25 cellular contexts compared by ENCODE assay signal in genomic region chr7:87188930-87189329, GRCh38. TPM values are rescaled to one million over a fixed set of nuclear protein-coding genes. Genes with fewer than 3 reads are reported as not detected.
DNase-seq lines count a peak whose midpoint lies in the region; ATAC-seq lines count a peak whose summit lies in the region.
"Had no signal": no experiment of that assay in that cellular context is flagged by ENCODE, and none has a peak within 500 bp of the region (broad histone marks: within the 10 kb centered on the region; RNA-seq: fewer than 3 reads in every experiment).

No MANE protein-coding gene starts in this region.

- H3K9me3 Mint-ChIP-seq in activated T-cell treated with anti-CD3 and anti-CD28 coated beads, Interleukin-2, amount 50 U/mL, for 24 hours: no peaks in the 10 kb centered on the region
- no peaks in the 10 kb centered on the region for H3K9me3 Mint-ChIP-seq in naive B cell
- H3K9me3 Mint-ChIP-seq: activated T-helper 2 cell treated with anti-CD3 and anti-CD28 coated beads, Interferon-gamma antibody, Interleukin-2, Interleukin-4, amounts not matched to agents 10 μg/mL and 5 μg/mL and 100 μg/mL, durations not matched to agents 14 hours and 24 hours and 36 hours; effector memory CD8-positive, alpha-beta T cell; HFFc6; T-cell had no signal

- peaks cover 46% of the 10 kb centered on the region for H3K4me1 Mint-ChIP-seq in activated T-cell treated with anti-CD3 and anti-CD28 coated beads, Interleukin-2, amount 50 U/mL, for 24 hours (ENCODE audit: low read depth)
- H3K4me1 Mint-ChIP-seq in naive B cell: peaks cover 13 to 15% (median 15%) of the 10 kb centered on the region in 3 donors

- peak overlapping the region; percentile 50 for H3K27ac Mint-ChIP-seq in activated T-cell treated with anti-CD3 and anti-CD28 coated beads, Interleukin-2, amount 50 U/mL, for 24 hours
- peak overlapping the region in 4 of 6 donors; percentile 13 to 75 (median 48) for H3K27ac Mint-ChIP-seq in naive B cell
- H3K27ac Mint-ChIP-seq: activated T-helper 2 cell treated with anti-CD3 and anti-CD28 coated beads, Interferon-gamma antibody, Interleukin-2, Interleukin-4, amounts not matched to agents 10 μg/mL and 5 μg/mL and 100 μg/mL, durations not matched to agents 14 hours and 24 hours and 36 hours; HFFc6 had no signal

- H3K36me3 Mint-ChIP-seq in activated T-cell treated with anti-CD3 and anti-CD28 coated beads, Interleukin-2, amount 50 U/mL, for 24 hours (ENCODE audit: low read depth): peaks cover 95% of the 10 kb centered on the region
- peaks cover 19 to 31% of the 10 kb centered on the region in 2 donors for H3K36me3 Mint-ChIP-seq in naive B cell

- DNase-seq in activated T-cell treated with anti-CD3 and anti-CD28 coated beads, Interleukin-2, amount 50 U/mL, for 24 hours: no peak
- no peak for DNase-seq in activated T-cell treated with anti-CD3 and anti-CD28 coated beads for 4 hours
- DNase-seq in naive B cell: no peak
- DNase-seq in NOMO-1 treated with DMSO at 0.1 percent for 48 hours (lab: John Stamatoyannopoulos, UW; ENCODE audit: unreplicated experiment): no peak
- no peak for DNase-seq in EL
- DNase-seq: activated CD4-positive, alpha-beta T cell treated with anti-CD3 and anti-CD28 coated beads for 1 hour; activated CD8-positive, alpha-beta memory T cell treated with anti-CD3 and anti-CD28 coated beads, Interleukin-2, amount 10 ng/mL, durations not matched to agents 7 days and 5 days; colonic mucosa; DMS53; effector memory CD8-positive, alpha-beta T cell; foreskin keratinocyte; GDM1; HFFc6; Kasumi-1; left colon; NCI-H187; NCI-H69; occipital lobe; SJCRH30; T-cell had no signal

- no peaks in the 10 kb centered on the region for H3K27me3 Mint-ChIP-seq in activated T-cell treated with anti-CD3 and anti-CD28 coated beads, Interleukin-2, amount 50 U/mL, for 24 hours
- H3K27me3 Mint-ChIP-seq in naive B cell: no peaks in the 10 kb centered on the region
- H3K27me3 Mint-ChIP-seq: activated CD8-positive, alpha-beta memory T cell treated with anti-CD3 and anti-CD28 coated beads, Interleukin-2, amount 10 ng/mL, durations not matched to agents 7 days and 5 days; effector memory CD8-positive, alpha-beta T cell; T-cell had no signal

- ATAC-seq in GM18868 (IDR thresholded peaks at IDR 0.05; ENCODE audit: unreplicated experiment) (peak; percentile 53), HG03432 (IDR thresholded peaks at IDR 0.05; ENCODE audit: unreplicated experiment) (peak; percentile 38), naive B cell (ENCODE audit: low read depth in 2 of 2) (no peak), HG03139 (IDR thresholded peaks at IDR 0.05; ENCODE audit: unreplicated experiment) (no peak)
- ATAC-seq: A549; activated CD8-positive, alpha-beta memory T cell treated with anti-CD3 and anti-CD28 coated beads, Interleukin-2, amount 10 ng/mL, durations not matched to agents 7 days and 5 days; effector memory CD8-positive, alpha-beta T cell; foreskin keratinocyte; left colon; T-cell had no signal

- no peak overlapping the region for H3K4me3 Mint-ChIP-seq in activated T-cell treated with anti-CD3 and anti-CD28 coated beads, Interleukin-2, amount 50 U/mL, for 24 hours
- H3K4me3 Mint-ChIP-seq in naive B cell: no peak overlapping the region
- H3K4me3 Mint-ChIP-seq: activated CD8-positive, alpha-beta memory T cell treated with anti-CD3 and anti-CD28 coated beads, Interleukin-2, amount 10 ng/mL, durations not matched to agents 7 days and 5 days; effector memory CD8-positive, alpha-beta T cell; HFFc6; T-cell had no signal

RNA-seq across cellular contexts. Expression of gene TMEM243, which starts 30.6 kb away (rescaled TPM):
- 100 to 1,000 TPM; 135 to 209 (median 173) TPM for polyA plus RNA-seq in naive B cell (ENCODE audit: low read depth in 6 of 6)

RNA-seq across cellular contexts. Expression of gene DMTF1, which starts 36.7 kb away (rescaled TPM):
- 10 to 100 TPM; 25.3 to 76.6 (median 45.2) TPM for polyA plus RNA-seq in naive B cell (ENCODE audit: low read depth in 6 of 6)

Comparison
In these comparisons a context has a peak if more than half of its experiments do, and no peak if none do; other contexts are left out.
1. ATAC-seq: peak in GM18868 (single experiment) and HG03432 (single experiment); none in naive B cell (0 of 2) and HG03139 (single experiment).